Comparison of ENCODE assay signal across 3 cellular contexts in the genomic region with DNA sequence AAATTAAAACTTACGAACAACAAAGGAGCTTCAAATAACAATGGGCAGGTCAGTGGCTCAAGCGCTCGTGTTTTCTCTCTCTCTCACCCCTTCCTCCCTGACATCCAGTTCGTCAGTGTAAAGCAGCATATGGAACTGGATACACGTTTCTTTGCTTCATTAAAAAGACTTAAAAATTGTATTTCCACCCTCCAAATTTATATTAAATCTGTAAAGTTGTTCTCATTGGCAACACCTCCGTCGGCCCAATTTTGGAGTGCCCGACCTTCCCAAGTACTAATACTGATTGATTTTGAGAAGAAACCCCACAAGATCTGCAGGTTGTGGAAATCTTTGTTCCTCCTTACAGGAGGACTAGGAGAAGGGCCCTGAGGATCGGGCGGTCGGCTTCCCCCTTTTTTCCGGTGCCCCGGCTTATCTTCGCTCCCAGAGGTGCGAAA.
TF ChIP-seq lines count a peak whose summit lies in the region.

No MANE protein-coding gene starts in this region.

TF ChIP-seq in SK-N-SH, 30 proteins besides CTCF, POLR2A, EP300 and RAD21:
- TF ChIP-seq POLR2AphosphoS5 (IDR thresholded peaks at IDR 0.05; ENCODE audit: low read depth, low read length): no peak
- TF ChIP-seq, protein P1, sequence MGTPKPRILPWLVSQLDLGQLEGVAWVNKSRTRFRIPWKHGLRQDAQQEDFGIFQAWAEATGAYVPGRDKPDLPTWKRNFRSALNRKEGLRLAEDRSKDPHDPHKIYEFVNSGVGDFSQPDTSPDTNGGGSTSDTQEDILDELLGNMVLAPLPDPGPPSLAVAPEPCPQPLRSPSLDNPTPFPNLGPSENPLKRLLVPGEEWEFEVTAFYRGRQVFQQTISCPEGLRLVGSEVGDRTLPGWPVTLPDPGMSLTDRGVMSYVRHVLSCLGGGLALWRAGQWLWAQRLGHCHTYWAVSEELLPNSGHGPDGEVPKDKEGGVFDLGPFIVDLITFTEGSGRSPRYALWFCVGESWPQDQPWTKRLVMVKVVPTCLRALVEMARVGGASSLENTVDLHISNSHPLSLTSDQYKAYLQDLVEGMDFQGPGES (IDR thresholded peaks at IDR 0.05; ENCODE audit: low read depth, low read length): no peak
- TF ChIP-seq, protein P2, sequence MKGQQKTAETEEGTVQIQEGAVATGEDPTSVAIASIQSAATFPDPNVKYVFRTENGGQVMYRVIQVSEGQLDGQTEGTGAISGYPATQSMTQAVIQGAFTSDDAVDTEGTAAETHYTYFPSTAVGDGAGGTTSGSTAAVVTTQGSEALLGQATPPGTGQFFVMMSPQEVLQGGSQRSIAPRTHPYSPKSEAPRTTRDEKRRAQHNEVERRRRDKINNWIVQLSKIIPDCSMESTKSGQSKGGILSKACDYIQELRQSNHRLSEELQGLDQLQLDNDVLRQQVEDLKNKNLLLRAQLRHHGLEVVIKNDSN (IDR thresholded peaks at IDR 0.05; ENCODE audit: borderline replicate concordance, low read depth): no peak
- no peak for TF ChIP-seq FOSL2 (IDR thresholded peaks at IDR 0.05; ENCODE audit: borderline replicate concordance, low read depth)
- TF ChIP-seq TCF12 (IDR thresholded peaks at IDR 0.05): no peak
- no peak for TF ChIP-seq GABPA (IDR thresholded peaks at IDR 0.05; ENCODE audit: low read depth)
- no peak for TF ChIP-seq SIN3A (IDR thresholded peaks at IDR 0.05; ENCODE audit: borderline replicate concordance, low read depth, low read length)
- TF ChIP-seq, protein P3, sequence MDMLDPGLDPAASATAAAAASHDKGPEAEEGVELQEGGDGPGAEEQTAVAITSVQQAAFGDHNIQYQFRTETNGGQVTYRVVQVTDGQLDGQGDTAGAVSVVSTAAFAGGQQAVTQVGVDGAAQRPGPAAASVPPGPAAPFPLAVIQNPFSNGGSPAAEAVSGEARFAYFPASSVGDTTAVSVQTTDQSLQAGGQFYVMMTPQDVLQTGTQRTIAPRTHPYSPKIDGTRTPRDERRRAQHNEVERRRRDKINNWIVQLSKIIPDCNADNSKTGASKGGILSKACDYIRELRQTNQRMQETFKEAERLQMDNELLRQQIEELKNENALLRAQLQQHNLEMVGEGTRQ (IDR thresholded peaks at IDR 0.05; ENCODE audit: borderline replicate concordance, low read depth, low read length): no peak
- no peak for TF ChIP-seq YY1 (IDR thresholded peaks at IDR 0.05; ENCODE audit: low read depth)
- TF ChIP-seq JUND (IDR thresholded peaks at IDR 0.05): no peak
- TF ChIP-seq FOXM1 (IDR thresholded peaks at IDR 0.05; ENCODE audit: low read depth): no peak
- no peak for TF ChIP-seq FOXJ3 (CRISPR knock-in tag; IDR thresholded peaks at IDR 0.05)
- no peak for TF ChIP-seq NRF1 (IDR thresholded peaks at IDR 0.05; ENCODE audit: low read depth, low read length)
- no peak for TF ChIP-seq MEF2A (IDR thresholded peaks at IDR 0.05; ENCODE audit: borderline replicate concordance, low read depth)
- no peak for TF ChIP-seq RCOR1 (IDR thresholded peaks at IDR 0.05; ENCODE audit: low read length)

TF ChIP-seq in SK-N-SH treated with all-trans-retinoic acid at 6 μM for 48 hours, 23 proteins besides CTCF, POLR2A, EP300 and RAD21:
- TF ChIP-seq ESRRG (CRISPR knock-in tag; IDR thresholded peaks at IDR 0.05): no peak
- no peak for TF ChIP-seq ZNF8 (CRISPR knock-in tag; IDR thresholded peaks at IDR 0.05)

TF ChIP-seq in IMR-90, 13 proteins besides CTCF, POLR2A, EP300 and RAD21:
- TF ChIP-seq MXI1 (IDR thresholded peaks at IDR 0.05; ENCODE audit: borderline replicate concordance, low read depth, low read length) (no peak), RFX5 (IDR thresholded peaks at IDR 0.05; ENCODE audit: low read depth, low read length) (no peak), NFE2L2 (IDR thresholded peaks at IDR 0.05; ENCODE audit: low read depth, low read length) (no peak), SMC3 (IDR thresholded peaks at IDR 0.05; ENCODE audit: low read depth, low read length) (no peak), CEBPB (IDR thresholded peaks at IDR 0.05; ENCODE audit: low read depth, low read length) (no peak), FOS (IDR thresholded peaks at IDR 0.05; ENCODE audit: low read depth, low read length) (no peak), RCOR1 (IDR thresholded peaks at IDR 0.05; ENCODE audit: insufficient replicate concordance, low read length) (no peak), CHD1 (IDR thresholded peaks at IDR 0.05; ENCODE audit: low read depth, low read length) (no peak), BHLHE40 (IDR thresholded peaks at IDR 0.05; ENCODE audit: low read depth, low read length) (no peak), MAZ (IDR thresholded peaks at IDR 0.05; ENCODE audit: borderline replicate concordance, low read depth, low read length) (no peak), MAFK (IDR thresholded peaks at IDR 0.05; ENCODE audit: low read depth, low read length) (no peak)
- TF ChIP-seq, protein P3 (IDR thresholded peaks at IDR 0.05; ENCODE audit: low read depth, low read length): no peak
- TF ChIP-seq, protein P4, sequence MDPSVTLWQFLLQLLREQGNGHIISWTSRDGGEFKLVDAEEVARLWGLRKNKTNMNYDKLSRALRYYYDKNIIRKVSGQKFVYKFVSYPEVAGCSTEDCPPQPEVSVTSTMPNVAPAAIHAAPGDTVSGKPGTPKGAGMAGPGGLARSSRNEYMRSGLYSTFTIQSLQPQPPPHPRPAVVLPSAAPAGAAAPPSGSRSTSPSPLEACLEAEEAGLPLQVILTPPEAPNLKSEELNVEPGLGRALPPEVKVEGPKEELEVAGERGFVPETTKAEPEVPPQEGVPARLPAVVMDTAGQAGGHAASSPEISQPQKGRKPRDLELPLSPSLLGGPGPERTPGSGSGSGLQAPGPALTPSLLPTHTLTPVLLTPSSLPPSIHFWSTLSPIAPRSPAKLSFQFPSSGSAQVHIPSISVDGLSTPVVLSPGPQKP (IDR thresholded peaks at IDR 0.05; ENCODE audit: borderline replicate concordance, low read depth, low read length): no peak
